Comparison of ENCODE assay signal across 9 cellular contexts in the genomic region with DNA sequence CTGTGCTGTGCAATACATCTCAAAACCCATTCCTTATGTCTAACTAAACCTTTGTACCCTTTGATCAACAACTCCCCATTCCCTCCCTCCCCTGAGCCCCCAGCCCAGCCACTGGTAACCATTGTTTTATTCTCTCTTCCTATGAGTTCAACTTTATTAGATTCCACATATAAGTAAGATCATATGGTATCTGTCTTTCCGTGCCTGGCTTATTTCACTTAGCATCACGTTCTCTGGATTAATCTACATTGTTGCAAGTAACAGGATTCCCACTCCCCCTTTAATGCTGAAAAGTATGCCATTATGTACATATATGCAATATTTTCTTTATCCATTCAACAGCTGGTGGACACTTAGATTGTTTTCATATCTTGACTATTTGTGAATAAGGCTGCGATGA.
"Had no signal": no experiment of that assay in that cellular context is flagged by ENCODE, and none has a peak within 500 bp of the region (broad histone marks: within the 10 kb centered on the region; RNA-seq: fewer than 3 reads in every experiment).

No MANE protein-coding gene starts in this region.

- H3K9me3 Mint-ChIP-seq: HFFc6 had no signal

- H3K36me3 ChIP-seq: HAP-1 had no signal

- DNase-seq: HFFc6 had no signal

- H3K4me2 ChIP-seq: GM23338 had no signal

- H3K4me3 Mint-ChIP-seq: GM23338, HFFc6, IgD-negative memory B cell had no signal

- FAIRE-seq: H1, H54, HepG2 had no signal

- H3K9me3 ChIP-seq: HAP-1 had no signal

- ATAC-seq: GM23338, HCT116, HepG2 had no signal

- H3K4me3 ChIP-seq: GM23338, HAP-1 had no signal

- H2AFZ ChIP-seq: GM23338 had no signal

- H3K27ac Mint-ChIP-seq: GM23338, HFFc6, IgD-negative memory B cell had no signal

- H3K4me1 Mint-ChIP-seq: GM23338, IgD-negative memory B cell had no signal

- H3K27ac ChIP-seq: HL-60 had no signal
